In genomic region chr4:53576218-53576617, GRCh38 we compare ENCODE assay signal across 2 cellular contexts.
TF ChIP-seq lines count a peak whose summit lies in the region.

No MANE protein-coding gene starts in this region.

TF ChIP-seq in A549, 52 proteins besides CTCF, POLR2A, EP300 and RAD21:
- TF ChIP-seq SREBF2 (IDR thresholded peaks at IDR 0.05) (no peak), ZSCAN20 (CRISPR knock-in tag; IDR thresholded peaks at IDR 0.05) (no peak)

TF ChIP-seq in HepG2, 621 proteins besides CTCF, POLR2A, EP300 and RAD21:
- TF ChIP-seq PRDM10 (CRISPR knock-in tag; IDR thresholded peaks at IDR 0.05; ENCODE audit: low read depth), result no peak
- no peak for TF ChIP-seq ZNF512B (CRISPR knock-in tag; IDR thresholded peaks at IDR 0.05; ENCODE audit: borderline replicate concordance)
- no peak for TF ChIP-seq ZNF652 (CRISPR knock-in tag; IDR thresholded peaks at IDR 0.05; ENCODE audit: borderline replicate concordance, low read depth)
- no peak for TF ChIP-seq HMGXB4 (CRISPR knock-in tag; IDR thresholded peaks at IDR 0.05; ENCODE audit: borderline replicate concordance in 1 of 2, low read depth in 1 of 2)
- no peak for TF ChIP-seq PBX3 (CRISPR knock-in tag; IDR thresholded peaks at IDR 0.05; ENCODE audit: borderline replicate concordance)
- no peak for TF ChIP-seq ZNF776 (CRISPR knock-in tag; IDR thresholded peaks at IDR 0.05)
- no peak for TF ChIP-seq MEIS1 (CRISPR knock-in tag; IDR thresholded peaks at IDR 0.05; ENCODE audit: borderline replicate concordance)
- no peak for TF ChIP-seq E2F1 (CRISPR knock-in tag; IDR thresholded peaks at IDR 0.05)
- no peak for TF ChIP-seq ZNF281 (CRISPR knock-in tag; IDR thresholded peaks at IDR 0.05; ENCODE audit: borderline replicate concordance)
- 0 out of 2 replicates have a peak, but pooled peaks have one; percentile 20 for TF ChIP-seq HNF4A (CRISPR knock-in tag; IDR thresholded peaks at IDR 0.05)
- TF ChIP-seq ELF3 (CRISPR knock-in tag; IDR thresholded peaks at IDR 0.05), result no peak
- TF ChIP-seq ZNF687 (CRISPR knock-in tag; IDR thresholded peaks at IDR 0.05), result peak; percentile 6; the same call in 1 of the 2 replicates
